7 cellular contexts compared by ENCODE assay signal in the genomic region with DNA sequence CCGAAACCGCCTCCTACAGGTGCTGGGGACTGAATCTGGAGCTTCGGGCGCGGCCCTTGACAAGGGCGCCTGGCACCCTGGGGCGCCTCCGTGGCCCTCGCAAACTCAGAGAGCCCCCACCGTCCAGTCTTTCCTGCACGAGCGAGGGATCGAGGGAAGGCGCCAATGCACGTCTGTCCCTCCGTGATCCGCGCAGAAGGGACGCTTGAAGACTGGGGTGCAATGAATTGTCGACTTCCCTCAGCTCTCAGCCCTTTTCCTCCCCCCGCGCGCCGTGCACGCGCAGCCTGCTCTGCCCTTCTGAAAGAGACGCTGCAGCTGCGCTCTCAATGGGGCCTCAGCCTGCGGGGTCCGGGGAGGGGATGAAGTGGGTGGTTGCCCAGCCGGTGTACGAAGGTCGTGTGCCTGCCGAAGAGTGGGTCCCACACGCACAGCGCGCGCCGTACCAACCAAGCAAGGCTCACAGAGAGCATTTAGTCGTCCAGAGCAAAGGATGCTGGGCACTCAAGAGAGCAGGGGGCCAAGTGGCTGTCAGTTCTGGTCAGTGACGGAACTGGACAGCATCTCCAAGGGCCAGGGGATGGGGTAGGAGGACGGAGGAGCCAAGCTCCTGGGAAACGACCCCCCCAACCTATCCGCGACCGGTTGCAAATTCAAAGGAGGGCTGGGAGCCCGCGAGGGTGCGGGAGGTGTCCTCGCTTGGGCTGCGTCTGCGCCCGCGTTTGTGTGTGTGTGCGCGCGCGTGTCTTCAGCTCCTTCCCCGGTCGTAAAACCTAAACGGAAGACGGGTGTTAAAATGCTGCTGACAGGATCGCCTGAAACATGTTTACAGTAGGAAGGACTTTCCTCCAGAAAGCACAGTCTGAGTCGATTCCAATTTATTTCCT. TPM values are rescaled to one million over a fixed set of nuclear protein-coding genes. Genes with fewer than 3 reads are reported as not detected.
DNase-seq lines count a peak whose midpoint lies in the region; ATAC-seq, FAIRE-seq and TF ChIP-seq lines count a peak whose summit lies in the region.

No MANE protein-coding gene starts in this region.

- in situ Hi-C loops in K562 (cut with MboI), result no loop called here

- ATAC-seq in GM23338 (peak; percentile 37), K562 (peak; percentile 35), sciatic nerve (peak; percentile 72)

- H3K79me2 ChIP-seq in GM23338 (replicated peaks; ENCODE audit: insufficient read depth) (peaks cover 5% of the 10 kb centered on the region; the same call in 1 of the 2 replicates), K562 (ENCODE audit: control insufficient read depth, insufficient read depth, low read length) (no peaks in the 10 kb centered on the region)

- BruUV-seq in K562 (replicated peaks; lab: Mats Ljungman, UMichigan), result no TSS peak

- POLR2A ChIA-PET in K562 (lab: Yijun Ruan, JAX), result interaction anchor here (0.6 to 1.6 kb wide), 3 partner anchors 61 to 1031 kb away, joined by 3 read pairs; no protein-coding TSS in a partner anchor

- no peak for TF ChIP-seq CTCF in GM12875 (IDR thresholded peaks at IDR 0.05; ENCODE audit: borderline replicate concordance, insufficient read depth, low read depth, low read length)
- TF ChIP-seq CTCF in GM23338 (conservative IDR thresholded peaks at IDR 0.05; ENCODE audit: low read depth in 2 of 2), result no peak
- no peak for TF ChIP-seq CTCF in K562 (IDR thresholded peaks at IDR 0.05 in 2 of 3, conservative IDR thresholded peaks at IDR 0.05 in 1 of 3; ENCODE audit: insufficient read depth in 2 of 3, low read depth in 1 of 3, low read length in 3 of 3)

- peak overlapping the region in 1 of 2 experiments; percentile 78; a peak in 2 of 4 replicates for H3K9ac ChIP-seq in K562 (ENCODE audit: insufficient read depth in 1 of 2, low read depth in 2 of 2, low read length in 2 of 2)

- H3K9me3 Mint-ChIP-seq in GM23338, result peaks cover 1% of the 10 kb centered on the region; the same call in 2 of the 3 replicates

- H4K20me1 ChIP-seq in GM23338 (replicated peaks; ENCODE audit: insufficient read depth) (no peaks in the 10 kb centered on the region), K562 (replicated peaks; ENCODE audit: control insufficient read depth, insufficient read depth, low read length) (no peaks in the 10 kb centered on the region)

- no peak overlapping the region for H3K27ac ChIP-seq in GM23338 (ENCODE audit: low read depth)
- H3K27ac ChIP-seq in KOPT-K1 (ENCODE audit: low read depth, low read length, poor library complexity, severe bottlenecking), result peak overlapping the region; percentile 79
- H3K27ac ChIP-seq in SJCRH30, result peak overlapping the region; percentile 70
- H3K27ac ChIP-seq in K562 (ENCODE audit: extremely low read depth, low read depth, low read length), result no peak overlapping the region; the same call in 2 of the 3 replicates

- peaks cover 6% of the 10 kb centered on the region; the same call in 1 of the 2 replicates for H3F3A ChIP-seq in GM23338 (replicated peaks; ENCODE audit: low read depth)

- peak overlapping the region; percentile 95 for H3K4me3 Mint-ChIP-seq in GM23338

- peak overlapping the region; percentile 95 for H2AFZ ChIP-seq in GM23338
- peak overlapping the region; percentile 74 for H2AFZ ChIP-seq in K562 (ENCODE audit: low read depth, low read length)

- DNase-seq in GM23338 (ENCODE audit: low spot score), result peak; percentile 57
- DNase-seq in SJCRH30, result peak; percentile 66 to 73
- no peak for DNase-seq in K562 (ENCODE audit: extremely low read depth in 1 of 4, low spot score in 3 of 4)
- peak; percentile 79 for DNase-seq in sciatic nerve (ENCODE audit: low spot score)

- TF ChIP-seq POLR2A in K562 (conservative IDR thresholded peaks at IDR 0.05), result no peak

- H3K36me3 Mint-ChIP-seq in GM23338 (ENCODE audit: low read depth), result peaks cover under 1% of the 10 kb centered on the region; the same call in 1 of the 3 replicates

- WGBS in K562 (ENCODE audit: insufficient coverage, low coverage, missing lambda C conversion rate), result 13% methylated on average over 61 of the region's 64 CpGs

- H3K27me3 ChIP-seq in GM23338 (ENCODE audit: insufficient read depth), result peaks cover 29% of the 10 kb centered on the region
- no peaks in the 10 kb centered on the region for H3K27me3 ChIP-seq in SJCRH30
- peaks cover 12 to 31% of the 10 kb centered on the region in 2 experiments; a peak in 3 of 5 replicates for H3K27me3 ChIP-seq in K562 (ENCODE audit: control insufficient read depth in 2 of 2, insufficient read depth in 2 of 2, low read length in 2 of 2)

- no peaks in the 10 kb centered on the region for H3K9me2 ChIP-seq in GM23338 (ENCODE audit: insufficient read depth)

- CTCF ChIA-PET in K562 (lab: Yijun Ruan, JAX; ENCODE audit: low intra/inter-chr PET ratio), result interaction anchor here (0.8 to 3.5 kb wide), 3 partner anchors 1024 to 1496 kb away, joined by 3 to 23 read pairs (median 5); no protein-coding TSS in a partner anchor

- peak overlapping the region; percentile 69 for H3K4me3 ChIP-seq in GM12875 (ENCODE audit: low read depth, low read length)
- peak overlapping the region; percentile 72 for H3K4me3 ChIP-seq in GM23338
- H3K4me3 ChIP-seq in SJCRH30, result peak overlapping the region; percentile 67
- peak overlapping the region; percentile 38 for H3K4me3 ChIP-seq in K562
- H3K4me3 ChIP-seq in iPS-11a (ENCODE audit: low read depth, low read length), result peak overlapping the region; percentile 73

- no peak overlapping the region for H3K27ac Mint-ChIP-seq in GM23338

- no peaks in the 10 kb centered on the region for H3K36me3 ChIP-seq in GM23338 (ENCODE audit: insufficient read depth)
- no peaks in the 10 kb centered on the region for H3K36me3 ChIP-seq in KOPT-K1 (ENCODE audit: insufficient read depth, low read length)
- no peaks in the 10 kb centered on the region for H3K36me3 ChIP-seq in SJCRH30
- H3K36me3 ChIP-seq in K562 (ENCODE audit: control insufficient read depth, insufficient read depth, low read length), result no peaks in the 10 kb centered on the region

- peaks cover 16% of the 10 kb centered on the region for H3K4me1 Mint-ChIP-seq in GM23338

- TF ChIP-seq EP300 in K562 (IDR thresholded peaks at IDR 0.05; ENCODE audit: low read length), result no peak

- H3K4me1 ChIP-seq in GM23338 (ENCODE audit: insufficient read depth), result peaks cover 17% of the 10 kb centered on the region
- no peaks in the 10 kb centered on the region for H3K4me1 ChIP-seq in SJCRH30
- H3K4me1 ChIP-seq in K562 (replicated peaks in 1 of 2; ENCODE audit: control insufficient read depth in 2 of 2, insufficient read depth in 2 of 2, low read length in 2 of 2), result peaks cover 0 to 27% of the 10 kb centered on the region in 2 experiments; a peak in 2 of 5 replicates

- intact Hi-C loops in K562 (cut with micrococcal nuclease), result loop anchor here (2.0 kb wide), 1 partner anchor 1023 kb away; no protein-coding TSS in a partner anchor
- intact Hi-C loops in sciatic nerve (cut with DNase I), result no loop called here

- peaks cover 19% of the 10 kb centered on the region for H3K27me3 Mint-ChIP-seq in GM23338 (ENCODE audit: insufficient read depth, low read depth, poor library complexity)

- no peak for TF ChIP-seq RAD21 in K562 (CRISPR knock-in tag; conservative IDR thresholded peaks at IDR 0.05 in 1 of 2, IDR thresholded peaks at IDR 0.05 in 1 of 2)

- no peak for FAIRE-seq in K562 (lab: Jason Lieb, UNC)

- H3K9me3 ChIP-seq in KOPT-K1 (ENCODE audit: insufficient read depth, low read length, poor library complexity, severe bottlenecking) (no peaks in the 10 kb centered on the region), SJCRH30 (replicated peaks) (no peaks in the 10 kb centered on the region), K562 (replicated peaks; ENCODE audit: control insufficient read depth, insufficient read depth, low read depth, low read length) (no peaks in the 10 kb centered on the region)

- H3K4me2 ChIP-seq in GM23338, result peak overlapping the region; percentile 99
- H3K4me2 ChIP-seq in K562 (ENCODE audit: insufficient read depth, low read length), result peak overlapping the region; percentile 75

- H3K9me1 ChIP-seq in K562 (ENCODE audit: control insufficient read depth, insufficient read depth, low read length), result no peaks in the 10 kb centered on the region

TF ChIP-seq in GM23338, 12 proteins besides CTCF, POLR2A, EP300 and RAD21 (continues in another document):
- TF ChIP-seq ZNF331 (CRISPR knock-in tag; IDR thresholded peaks at IDR 0.05; ENCODE audit: low read depth) (no peak), JUNB (IDR thresholded peaks at IDR 0.05; ENCODE audit: unreplicated experiment) (no peak), EZH2 (IDR thresholded peaks at IDR 0.05; ENCODE audit: low read depth, unreplicated experiment) (no peak)

TF ChIP-seq in K562, 482 proteins besides CTCF, POLR2A, EP300 and RAD21 (continues in another document):
- TF ChIP-seq MYNN (IDR thresholded peaks at IDR 0.05), result no peak
- no peak for TF ChIP-seq MYNN (CRISPR knock-in tag; IDR thresholded peaks at IDR 0.05)
- TF ChIP-seq HNRNPH1 (optimal IDR thresholded peaks at IDR 0.05; ENCODE audit: low read depth, low read length), result no peak
- no peak for TF ChIP-seq ARID2 (IDR thresholded peaks at IDR 0.05)
- TF ChIP-seq MTA1 (IDR thresholded peaks at IDR 0.05; ENCODE audit: borderline replicate concordance), result no peak
- TF ChIP-seq MEIS2 (IDR thresholded peaks at IDR 0.05; ENCODE audit: partially characterized antibody), result no peak

RNA-seq across cellular contexts. Expression of a gene that starts 5.4 kb away (rescaled TPM):
- total RNA-seq in GM23338 (2014; rRNA removed; shearing (Covaris generic)), result 156 and 164 TPM in 2 replicates
- polyA plus RNA-seq in GM23338 (2016; fragmentation: Nextera tagmentation; extraction: Ambion mirVana) (235 and 245 TPM in 2 replicates), K562 (2011; rRNA removed) (0.03 TPM in 1 of 2 replicates, not detected in the other), K562 (2014; fragmentation: Illumina TruSeq; extraction: Trizol) (0.04 TPM in 2 replicates), K562 (2014; fragmentation: Nextera tagmentation; extraction: Ambion mirVana) (under 1 TPM; 0.07 to 0.21 TPM), K562 (2014; rRNA removed) (0.01 and 0.04 TPM in 2 replicates)
- 33.9 and 37.2 TPM in 2 replicates for total RNA-seq in SJCRH30 (2014; rRNA removed; shearing (Covaris generic))
- not detected in 2 replicates for total RNA-seq in K562 (2011; cell fraction: chromatin; rRNA removed; ENCODE audit: low replicate concordance)
- 0.17 TPM in 1 of 2 replicates, not detected in the other for total RNA-seq in K562 (2011; cell fraction: nucleolus; rRNA removed)
- not detected in 2 replicates for total RNA-seq in K562 (2011; cell fraction: nucleoplasm; rRNA removed)
- total RNA-seq in K562 (2014; rRNA removed) (0.04 and 0.05 TPM in 2 replicates), K562 (2014; rRNA removed; fragmentation: Illumina TruSeq; extraction: Trizol) (0.03 and 0.04 TPM in 2 replicates), K562 (2015; rRNA removed; fragmentation: Illumina TruSeq; extraction: Trizol) (0.04 TPM in 2 replicates), K562 (2021) (0.27 and 0.29 TPM in 2 replicates), sciatic nerve (18.6 TPM)
- 0.01 TPM in 2 replicates for polyA plus RNA-seq in K562 (2011; cell fraction: cytosol; rRNA removed)
- polyA plus RNA-seq in K562 (2011; cell fraction: nucleus; rRNA removed), result 0.03 TPM in 2 replicates
- polyA plus RNA-seq in K562 (2012), result 0.07 and 0.08 TPM in 2 replicates
- polyA minus RNA-seq in K562 (2011; rRNA and poly(A)+ RNA removed), result 0.06 TPM in 1 of 2 replicates, not detected in the other
- not detected in 2 replicates for polyA minus RNA-seq in K562 (2011; cell fraction: cytosol; rRNA and poly(A)+ RNA removed)
- under 0.01 TPM in 1 of 2 replicates, not detected in the other for polyA minus RNA-seq in K562 (2011; cell fraction: nucleus; rRNA and poly(A)+ RNA removed)

Comparison
In these comparisons a context has a peak if more than half of its experiments do, and no peak if none do; other contexts are left out.
1. DNase-seq: peak in GM23338 (single experiment), SJCRH30 (2 of 2) and sciatic nerve (single experiment); none in K562 (0 of 4).
2. H3K27ac ChIP-seq: peak in KOPT-K1 (single experiment) and SJCRH30 (single experiment); none in GM23338 (single experiment) and K562 (single experiment).
3. RNA of a gene that starts 5.4 kb away (total RNA-seq): 156 to 164 TPM in GM23338, 33.9 to 37.2 TPM in SJCRH30 and 18.6 TPM in sciatic nerve (single experiment); 0.03 to 0.29 TPM in K562; every median in the first group is over 10 times any median in the second.
4. Peak in every context shown above with its lines, with median percentiles within 50 percentile points of each other: H3K4me3 ChIP-seq and ATAC-seq.